ENCODE assay signal across 16 cellular contexts in the genomic region with DNA sequence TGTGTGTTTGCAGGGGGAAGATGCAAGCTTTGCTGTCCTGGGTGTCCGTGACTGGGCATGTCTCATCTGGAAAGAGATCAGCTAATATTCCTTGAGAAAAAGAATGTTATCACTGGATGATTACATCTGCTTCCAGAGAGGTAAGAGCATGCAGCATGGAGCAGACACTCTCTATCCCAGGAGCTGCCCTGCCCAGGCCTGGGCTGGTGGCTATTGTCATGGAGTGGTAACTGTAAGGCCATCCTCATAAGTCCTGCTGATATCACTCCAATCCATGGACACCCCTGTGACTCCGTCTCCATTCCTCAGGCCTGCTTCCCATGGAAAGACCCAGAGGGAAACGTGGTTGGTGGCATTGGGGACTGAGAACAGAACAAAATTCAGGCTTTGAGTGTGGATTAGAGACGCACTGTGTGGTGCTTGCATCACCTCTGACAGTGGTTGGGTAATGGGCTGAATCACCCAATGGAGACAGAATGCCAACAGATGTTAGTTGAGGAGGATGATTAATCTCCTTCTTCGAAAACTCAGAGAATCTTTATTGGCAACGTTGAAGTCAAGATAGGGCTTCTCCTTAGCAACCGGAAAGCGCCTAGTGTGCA. TPM values are rescaled to one million over a fixed set of nuclear protein-coding genes. Genes with fewer than 3 reads are reported as not detected.
DNase-seq lines count a peak whose midpoint lies in the region; ATAC-seq, FAIRE-seq and TF ChIP-seq lines count a peak whose summit lies in the region.
"Had no signal": no experiment of that assay in that cellular context is flagged by ENCODE, and none has a peak within 500 bp of the region (broad histone marks: within the 10 kb centered on the region; RNA-seq: fewer than 3 reads in every experiment).

No MANE protein-coding gene starts in this region.

- TF ChIP-seq CTCF in HepG2 (CRISPR knock-in tag; IDR thresholded peaks at IDR 0.05) (no peak), right lobe of liver (IDR thresholded peaks at IDR 0.05) (no peak), RWPE1 (conservative IDR thresholded peaks at IDR 0.05; ENCODE audit: low read depth) (no peak), fibroblast of pulmonary artery (IDR thresholded peaks at IDR 0.05; ENCODE audit: low read length, missing control alignments) (no peak)

- intact Hi-C loops in HepG2 (cut with micrococcal nuclease; ENCODE audit: unreplicated experiment), result no loop called here
- intact Hi-C loops in right lobe of liver (cut with DNase I), result no loop called here

- no peak for FAIRE-seq in HepG2 (lab: Jason Lieb, UNC)
- FAIRE-seq: GM19239, pancreas had no signal

- TF ChIP-seq RAD21 in HepG2 (CRISPR knock-in tag; IDR thresholded peaks at IDR 0.05), result no peak

- ATAC-seq in HepG2, result no peak
- ATAC-seq in right lobe of liver, result no peak
- ATAC-seq in GM18520 (IDR thresholded peaks at IDR 0.05; ENCODE audit: unreplicated experiment), result no peak
- ATAC-seq: Panc1, pancreas had no signal

- H3K9ac ChIP-seq in HepG2 (ENCODE audit: insufficient read depth, low read depth, low read length), result no peak overlapping the region

- H3K36me3 ChIP-seq in HepG2 (replicated peaks in 1 of 2; ENCODE audit: control insufficient read depth in 1 of 2, insufficient read depth in 2 of 2, low read length in 2 of 2) (no peaks in the 10 kb centered on the region), right lobe of liver (no peaks in the 10 kb centered on the region)
- H3K36me3 ChIP-seq: pancreas had no signal

- H3K4me2 ChIP-seq in HepG2 (ENCODE audit: low read depth, low read length), result no peak overlapping the region

- H3K4me3 ChIP-seq in HepG2 (replicated peaks in 1 of 3; ENCODE audit: insufficient read depth in 1 of 3, low read depth in 2 of 3, low read length in 3 of 3) (no peak overlapping the region), right lobe of liver (no peak overlapping the region), fibroblast of pulmonary artery (replicated peaks; ENCODE audit: low read depth, low read length) (no peak overlapping the region)
- H3K4me3 ChIP-seq: pancreas had no signal

- TF ChIP-seq POLR2A in HepG2 (IDR thresholded peaks at IDR 0.05; ENCODE audit: insufficient read depth in 1 of 2, low read depth in 2 of 2, low read length in 2 of 2), result no peak
- no peak for TF ChIP-seq POLR2A in right lobe of liver (IDR thresholded peaks at IDR 0.05)

- DNase-seq in HepG2 (ENCODE audit: low spot score) (no peak), right lobe of liver (no peak), RWPE1 (ENCODE audit: low spot score) (peak; percentile 94), fibroblast of pulmonary artery (ENCODE audit: low read depth) (peak; percentile 78), NCI-H526 (lab: John Stamatoyannopoulos, UW) (no peak), LoVo (ENCODE audit: low spot score) (no peak)
- no peak for DNase-seq in effector CD8-positive, alpha-beta T cell (lab: John Stamatoyannopoulos, UW)
- DNase-seq: activated naive CD4-positive, alpha-beta T cell treated with anti-CD3 and anti-CD28 coated beads for 36 hours; DMS79 treated with DMSO at 0.1 percent for 48 hours; pancreas; stimulated activated CD4-positive, alpha-beta T cell treated with anti-CD3 and anti-CD28 coated beads, Interleukin-15, amount 100 ng/mL, for 24 hours had no signal

- no peak for TF ChIP-seq EP300 in HepG2 (IDR thresholded peaks at IDR 0.05; ENCODE audit: low read depth in 2 of 2, low read length in 2 of 2)
- no peak for TF ChIP-seq EP300 in HepG2 (CRISPR knock-in tag; IDR thresholded peaks at IDR 0.05; ENCODE audit: borderline replicate concordance)

- H3K27ac ChIP-seq in HepG2 (ENCODE audit: extremely low read length, insufficient read depth, low read length) (no peak overlapping the region), right lobe of liver (no peak overlapping the region), RWPE1 (peak overlapping the region; percentile 81)
- H3K27ac ChIP-seq: pancreas had no signal

- no TSS peak for BruUV-seq in HepG2 (replicated peaks; lab: Mats Ljungman, UMichigan)

- in situ Hi-C loops in HepG2 (cut with HindIII; ENCODE audit: extremely low pct_ligation_motif_present, low pct_unique_long_range_greater_than_20kb), result no loop called here

- H3K9me3 ChIP-seq in HepG2 (ENCODE audit: low read length) (peaks cover 6% of the 10 kb centered on the region; the same call in 1 of the 2 replicates), right lobe of liver (no peaks in the 10 kb centered on the region)
- H3K9me3 ChIP-seq: pancreas had no signal

- POLR2A ChIA-PET in HepG2 (lab: Yijun Ruan, JAX), result no interaction called here
- POLR2A ChIA-PET in RWPE1 (lab: Yijun Ruan, JAX; ENCODE audit: low non-redundant PET), result no interaction called here

- no peaks in the 10 kb centered on the region for H3K79me2 ChIP-seq in HepG2 (ENCODE audit: insufficient read depth, low read length)

- CTCF ChIA-PET in HepG2 (lab: Yijun Ruan, JAX; ENCODE audit: low intra/inter-chr PET ratio, low total read pairs) (no interaction called here), RWPE1 (lab: Yijun Ruan, JAX) (interaction anchor here (0.6 to 1.7 kb wide), 2 partner anchors 16 to 1460 kb away, joined by 3 to 7 read pairs; no protein-coding TSS in a partner anchor)

- 33% methylated on average over 7 of the region's 8 CpGs for WGBS in HepG2 (ENCODE audit: low lambda C conversion rate)
- 55% methylated on average over 6 of the region's 8 CpGs for WGBS in right lobe of liver (ENCODE audit: insufficient coverage, low coverage, low lambda C conversion rate, missing lambda C conversion rate)

- no peak overlapping the region for H2AFZ ChIP-seq in HepG2 (ENCODE audit: low read length)

- H4K20me1 ChIP-seq in HepG2 (ENCODE audit: insufficient read depth, low read length), result no peaks in the 10 kb centered on the region

- no peaks in the 10 kb centered on the region for H3K4me1 ChIP-seq in HepG2 (ENCODE audit: insufficient read depth, low read length)
- no peaks in the 10 kb centered on the region for H3K4me1 ChIP-seq in right lobe of liver
- H3K4me1 ChIP-seq: pancreas had no signal

- no peaks in the 10 kb centered on the region for H3K27me3 ChIP-seq in HepG2 (ENCODE audit: control insufficient read depth in 1 of 2, insufficient read depth in 2 of 2, low read length in 2 of 2)
- no peaks in the 10 kb centered on the region for H3K27me3 ChIP-seq in right lobe of liver
- H3K27me3 ChIP-seq: pancreas had no signal

TF ChIP-seq in HepG2, 621 proteins besides CTCF, POLR2A, EP300 and RAD21:
- TF ChIP-seq, protein P1, sequence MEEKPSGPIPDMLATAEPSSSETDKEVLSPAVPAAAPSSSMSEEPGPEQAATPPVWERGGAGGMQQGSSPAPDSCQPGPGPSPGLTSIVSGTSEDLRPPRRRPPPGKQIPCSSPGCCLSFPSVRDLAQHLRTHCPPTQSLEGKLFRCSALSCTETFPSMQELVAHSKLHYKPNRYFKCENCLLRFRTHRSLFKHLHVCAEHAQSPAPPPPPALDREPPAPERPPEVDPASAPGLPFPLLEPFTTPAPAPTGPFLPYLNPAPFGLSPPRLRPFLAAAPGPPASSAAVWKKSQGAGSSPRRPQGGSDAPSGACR (CRISPR knock-in tag; IDR thresholded peaks at IDR 0.05), result no peak
- TF ChIP-seq CEBPB (IDR thresholded peaks at IDR 0.05; ENCODE audit: borderline replicate concordance, low read depth, low read length), result peak; percentile 26; the same call in 1 of the 2 replicates

RNA-seq across cellular contexts. Expression of a gene that starts 52.0 kb away (rescaled TPM):
- total RNA-seq in HepG2 (2016; rRNA removed; fragmentation: Illumina TruSeq; extraction: Trizol) (not detected in 2 replicates), right lobe of liver (under 1 TPM in 1 of 6 experiments, not detected in 5; 0.56 TPM)
- not detected in 2 replicates for total RNA-seq in HepG2 (2016; cell fraction: cytosol; rRNA removed; fragmentation: Illumina TruSeq; extraction: Trizol; ENCODE audit: low read depth)
- total RNA-seq in HepG2 (2016; cell fraction: insoluble cytoplasmic fraction; rRNA removed; fragmentation: Illumina TruSeq; extraction: Trizol), result not detected in 2 replicates
- total RNA-seq in HepG2 (2016; cell fraction: membrane; rRNA removed; fragmentation: Illumina TruSeq; extraction: Trizol), result not detected in 2 replicates
- not detected in 2 replicates for total RNA-seq in HepG2 (2016; cell fraction: nucleus; rRNA removed; fragmentation: Illumina TruSeq; extraction: Trizol)
- polyA plus RNA-seq in HepG2 (2011; rRNA removed), result not detected in 2 replicates
- polyA plus RNA-seq in HepG2 (2011; cell fraction: cytosol; rRNA removed), result not detected in 2 replicates
- polyA plus RNA-seq in HepG2 (2011; cell fraction: nucleus; rRNA removed), result not detected in 2 replicates
- not detected in 2 replicates for polyA plus RNA-seq in HepG2 (2012)
- polyA plus RNA-seq in HepG2 (2016; cell fraction: cytosol; fragmentation: Illumina TruSeq; extraction: Trizol; ENCODE audit: low read depth), result not detected in 2 replicates
- not detected in 2 replicates for polyA plus RNA-seq in HepG2 (2016; cell fraction: insoluble cytoplasmic fraction; fragmentation: Illumina TruSeq; extraction: Trizol; ENCODE audit: low read depth)
- polyA plus RNA-seq in HepG2 (2016; cell fraction: membrane; fragmentation: Illumina TruSeq; extraction: Trizol; ENCODE audit: low read depth), result not detected in 2 replicates
- not detected in 2 replicates for polyA plus RNA-seq in HepG2 (2016; cell fraction: nucleus; fragmentation: Illumina TruSeq; extraction: Trizol; ENCODE audit: insufficient read depth, low read depth)
- polyA minus RNA-seq in HepG2 (2011; rRNA and poly(A)+ RNA removed; ENCODE audit: low replicate concordance), result not detected in 2 replicates
- not detected in 2 replicates for polyA minus RNA-seq in HepG2 (2011; cell fraction: cytosol; rRNA and poly(A)+ RNA removed)
- not detected in 2 replicates for polyA minus RNA-seq in HepG2 (2011; cell fraction: nucleus; rRNA and poly(A)+ RNA removed)
- total RNA-seq: activated CD8-positive, alpha-beta memory T cell treated with anti-CD3 and anti-CD28 coated beads for 36 hours; activated naive CD4-positive, alpha-beta T cell treated with anti-CD3 and anti-CD28 coated beads for 36 hours; mesenteric fat pad had no signal

Comparison
In these comparisons a context has a peak if more than half of its experiments do, and no peak if none do; other contexts are left out.
1. DNase-seq: peak in RWPE1 (single experiment) and fibroblast of pulmonary artery (single experiment); none in HepG2 (single experiment), right lobe of liver (0 of 3), NCI-H526 (0 of 2), LoVo (single experiment) and effector CD8-positive, alpha-beta T cell (single experiment).